ENCODE assay signal across 19 cellular contexts in genomic region chr9:123940721-123941534, GRCh38. TPM values are rescaled to one million over a fixed set of nuclear protein-coding genes. Genes with fewer than 3 reads are reported as not detected.
DNase-seq lines count a peak whose midpoint lies in the region; ATAC-seq, FAIRE-seq and TF ChIP-seq lines count a peak whose summit lies in the region.
"Had no signal": no experiment of that assay in that cellular context is flagged by ENCODE, and none has a peak within 500 bp of the region (broad histone marks: within the 10 kb centered on the region; RNA-seq: fewer than 3 reads in every experiment).

No MANE protein-coding gene starts in this region.

- H3K36me3 ChIP-seq in HEK293 (ENCODE audit: control insufficient read depth in 2 of 2, insufficient read depth in 1 of 2, low read length in 2 of 2), result no peaks in the 10 kb centered on the region
- no peaks in the 10 kb centered on the region for H3K36me3 ChIP-seq in K562 (ENCODE audit: control insufficient read depth, insufficient read depth, low read length)
- H3K36me3 ChIP-seq: BLaER1, sigmoid colon, thoracic aorta had no signal

- no peaks in the 10 kb centered on the region for H3K9me3 ChIP-seq in HEK293 (ENCODE audit: control insufficient read depth, insufficient read depth, low read depth, low read length)
- H3K9me3 ChIP-seq in K562 (replicated peaks; ENCODE audit: control insufficient read depth, insufficient read depth, low read depth, low read length), result peaks cover 2% of the 10 kb centered on the region; the same call in 1 of the 2 replicates
- H3K9me3 ChIP-seq: thoracic aorta had no signal

- TF ChIP-seq RAD21 in K562 (CRISPR knock-in tag; conservative IDR thresholded peaks at IDR 0.05 in 1 of 2, IDR thresholded peaks at IDR 0.05 in 1 of 2), result 0 out of 4 replicates have a peak, but pooled peaks of 1 of the 2 experiments have one; percentile 14

- peak; percentile 35 for FAIRE-seq in K562 (lab: Jason Lieb, UNC)
- FAIRE-seq: endometrium had no signal

- H3K4me2 ChIP-seq in K562 (ENCODE audit: insufficient read depth, low read length), result no peak overlapping the region
- H3K4me2 ChIP-seq: BLaER1 had no signal

- H3K27me3 ChIP-seq in K562 (ENCODE audit: control insufficient read depth in 2 of 2, insufficient read depth in 2 of 2, low read length in 2 of 2), result peaks cover 7 to 25% of the 10 kb centered on the region in 2 experiments
- H3K27me3 ChIP-seq: BLaER1, sigmoid colon had no signal

- 8% methylated on average over 8 of the region's 8 CpGs for WGBS in K562 (ENCODE audit: insufficient coverage, low coverage, missing lambda C conversion rate)

- POLR2A ChIA-PET in AG04449 (lab: Yijun Ruan, JAX), result no interaction called here
- POLR2A ChIA-PET in HEK293 (lab: Yijun Ruan, JAX), result interaction anchor here (0.6 to 1.3 kb wide), 2 partner anchors 13 to 186 kb away, joined by 4 to 6 read pairs; no protein-coding TSS in a partner anchor
- POLR2A ChIA-PET in K562 (lab: Yijun Ruan, JAX), result interaction anchor here (1.0 to 1.5 kb wide), 2 partner anchors 9 to 12 kb away, joined by 4 to 10 read pairs; no protein-coding TSS in a partner anchor

- DNase-seq in AG04449 (ENCODE audit: low read depth, low spot score), result no peak
- DNase-seq in GM12864 (ENCODE audit: low read depth), result no peak
- DNase-seq in K562 (ENCODE audit: extremely low read depth in 1 of 4, low spot score in 3 of 4), result no peak
- no peak for DNase-seq in NCI-H524 (lab: John Stamatoyannopoulos, UW)
- DNase-seq in SKM-1 treated with dmso at 0.1 percent for 144 hours (lab: John Stamatoyannopoulos, UW; ENCODE audit: unreplicated experiment), result no peak
- DNase-seq in HUDEP-2 (lab: John Stamatoyannopoulos, UW; ENCODE audit: unreplicated experiment in 76 of 76), result no peak
- no peak for DNase-seq in NCI-H1694 treated with DMSO at 0.1 percent for 48 hours (lab: John Stamatoyannopoulos, UW)
- DNase-seq: activated effector memory CD4-positive, alpha-beta T cell treated with Interleukin-2 at 50 U/mL for 16 hours; aorta; foreskin keratinocyte; H7; NCI-H2171; NK-92 treated with Interleukin-12 subunit alpha and Interleukin-12 subunit beta, amount 100 ng/mL, for 24 hours; nucleus accumbens; sigmoid colon had no signal

- intact Hi-C loops in K562 (cut with micrococcal nuclease), result no loop called here

- CTCF ChIA-PET in AG04449 (lab: Yijun Ruan, JAX) (interaction anchor here (0.9 kb wide), 1 partner anchor 126 kb away, joined by 3 read pairs; no protein-coding TSS in a partner anchor), HEK293 (lab: Yijun Ruan, JAX) (interaction anchor here (0.7 to 1.0 kb wide), 3 partner anchors 15 to 400 kb away, joined by 3 to 4 read pairs (median 3); no protein-coding TSS in a partner anchor), K562 (lab: Yijun Ruan, JAX; ENCODE audit: low intra/inter-chr PET ratio) (no interaction called here)

- H4K20me1 ChIP-seq in K562 (replicated peaks; ENCODE audit: control insufficient read depth, insufficient read depth, low read length), result 0 out of 2 replicates have a peak, but pooled peaks cover 4% of the 10 kb centered on the region
- H4K20me1 ChIP-seq: BLaER1 had no signal

- peak; percentile 12 for TF ChIP-seq CTCF in AG04449 (IDR thresholded peaks at IDR 0.05; ENCODE audit: insufficient read depth, low read length, missing control alignments)
- peak; percentile 32 for TF ChIP-seq CTCF in GM12864 (IDR thresholded peaks at IDR 0.05; ENCODE audit: low read depth, low read length, missing control alignments)
- no peak for TF ChIP-seq CTCF in HEK293 (tag by site-specific recombination; IDR thresholded peaks at IDR 0.05)
- peak in 1 of 3 experiments; percentile 16; a peak in 2 of 6 replicates for TF ChIP-seq CTCF in K562 (IDR thresholded peaks at IDR 0.05 in 2 of 3, conservative IDR thresholded peaks at IDR 0.05 in 1 of 3; ENCODE audit: insufficient read depth in 2 of 3, low read depth in 1 of 3, low read length in 3 of 3)

- TF ChIP-seq EP300 in K562 (IDR thresholded peaks at IDR 0.05; ENCODE audit: low read length), result no peak

- H3K9me1 ChIP-seq in K562 (ENCODE audit: control insufficient read depth, insufficient read depth, low read length), result no peaks in the 10 kb centered on the region

- H3K9ac ChIP-seq in K562 (ENCODE audit: insufficient read depth in 1 of 2, low read depth in 2 of 2, low read length in 2 of 2), result no peak overlapping the region
- H3K9ac ChIP-seq: BLaER1 had no signal

- H2AFZ ChIP-seq in K562 (ENCODE audit: low read depth, low read length), result no peak overlapping the region

- no TSS peak for BruUV-seq in K562 (replicated peaks; lab: Mats Ljungman, UMichigan)

- H3K27ac ChIP-seq in HEK293 (ENCODE audit: extremely low read depth, low read depth, low read length) (no peak overlapping the region), K562 (ENCODE audit: extremely low read depth, low read depth, low read length) (no peak overlapping the region)
- H3K27ac ChIP-seq: BLaER1, foreskin keratinocyte, sigmoid colon, thoracic aorta had no signal

- TF ChIP-seq POLR2A in K562 (conservative IDR thresholded peaks at IDR 0.05), result no peak

- in situ Hi-C loops in K562 (cut with MboI), result no loop called here

- no peaks in the 10 kb centered on the region for H3K4me1 ChIP-seq in HEK293 (ENCODE audit: control insufficient read depth, insufficient read depth, low read length)
- no peaks in the 10 kb centered on the region for H3K4me1 ChIP-seq in K562 (replicated peaks in 1 of 2; ENCODE audit: control insufficient read depth in 2 of 2, insufficient read depth in 2 of 2, low read length in 2 of 2)
- H3K4me1 ChIP-seq: BLaER1, foreskin keratinocyte, sigmoid colon had no signal

- ATAC-seq in K562, result peak; percentile 67; the same call in 2 of the 3 replicates
- ATAC-seq: foreskin keratinocyte had no signal

- H3K4me3 ChIP-seq in AG04449 (ENCODE audit: low read depth, low read length), result no peak overlapping the region
- no peak overlapping the region for H3K4me3 ChIP-seq in GM12864 (ENCODE audit: low read depth, low read length)
- no peak overlapping the region for H3K4me3 ChIP-seq in HEK293 (ENCODE audit: low read depth, low read length)
- H3K4me3 ChIP-seq in K562, result no peak overlapping the region
- H3K4me3 ChIP-seq: BLaER1, sigmoid colon, thoracic aorta had no signal

- no peaks in the 10 kb centered on the region for H3K79me2 ChIP-seq in K562 (ENCODE audit: control insufficient read depth, insufficient read depth, low read length)

TF ChIP-seq in HEK293, 187 proteins besides CTCF, POLR2A, EP300 and RAD21 (continues in another document):
- TF ChIP-seq ZNF121 (tag by site-specific recombination; IDR thresholded peaks at IDR 0.05), result no peak

TF ChIP-seq in K562, 482 proteins besides CTCF, POLR2A, EP300 and RAD21 (continues in another document):
- TF ChIP-seq ZNF263 (CRISPR knock-in tag; IDR thresholded peaks at IDR 0.05; ENCODE audit: borderline replicate concordance), result no peak
- no peak for TF ChIP-seq ZNF253 (CRISPR knock-in tag; conservative IDR thresholded peaks at IDR 0.05)
- no peak for TF ChIP-seq COPS2 (conservative IDR thresholded peaks at IDR 0.05)
- TF ChIP-seq CGGBP1 (CRISPR knock-in tag; IDR thresholded peaks at IDR 0.05), result no peak
- peak; percentile 73 for TF ChIP-seq MAX (CRISPR knock-in tag; IDR thresholded peaks at IDR 0.05)

RNA-seq across cellular contexts. Expression of gene DENND1A, which starts 11.0 kb away (rescaled TPM):
- 113 and 184 TPM in 2 replicates for total RNA-seq in K562 (2011; cell fraction: chromatin; rRNA removed; ENCODE audit: low replicate concordance)
- 47.5 and 54.5 TPM in 2 replicates for total RNA-seq in K562 (2011; cell fraction: nucleolus; rRNA removed)
- total RNA-seq in K562 (2011; cell fraction: nucleoplasm; rRNA removed), result 95.0 and 115 TPM in 2 replicates
- 15.6 and 15.7 TPM in 2 replicates for total RNA-seq in K562 (2014; rRNA removed)
- total RNA-seq in K562 (2014; rRNA removed; fragmentation: Illumina TruSeq; extraction: Trizol), result 12.8 and 13.3 TPM in 2 replicates
- total RNA-seq in K562 (2015; rRNA removed; fragmentation: Illumina TruSeq; extraction: Trizol), result 10.2 and 12.7 TPM in 2 replicates
- 27.9 and 28.5 TPM in 2 replicates for total RNA-seq in K562 (2021)
- polyA plus RNA-seq in K562 (2011; rRNA removed), result 29.5 and 41.9 TPM in 2 replicates
- polyA plus RNA-seq in K562 (2011; cell fraction: cytosol; rRNA removed), result 52.6 and 55.0 TPM in 2 replicates
- 45.9 and 63.9 TPM in 2 replicates for polyA plus RNA-seq in K562 (2011; cell fraction: nucleus; rRNA removed)
- polyA plus RNA-seq in K562 (2012), result 20.1 and 23.6 TPM in 2 replicates
- 19.1 and 25.8 TPM in 2 replicates for polyA plus RNA-seq in K562 (2014; fragmentation: Illumina TruSeq; extraction: Trizol)
- 1 to 10 TPM; 7.6 to 7.7 TPM for polyA plus RNA-seq in K562 (2014; fragmentation: Nextera tagmentation; extraction: Ambion mirVana)
- 17.3 and 22.7 TPM in 2 replicates for polyA plus RNA-seq in K562 (2014; rRNA removed)
- polyA minus RNA-seq in K562 (2011; rRNA and poly(A)+ RNA removed), result 38.7 and 44.7 TPM in 2 replicates
- polyA minus RNA-seq in K562 (2011; cell fraction: cytosol; rRNA and poly(A)+ RNA removed), result 22.0 and 34.3 TPM in 2 replicates
- polyA minus RNA-seq in K562 (2011; cell fraction: nucleus; rRNA and poly(A)+ RNA removed), result 28.7 and 29.8 TPM in 2 replicates
